In genomic region chr5:181195249-181195761, GRCh38 we compare ENCODE assay signal across 1 cellular context.
TF ChIP-seq lines count a peak whose summit lies in the region.

No MANE protein-coding gene starts in this region.

TF ChIP-seq in H1, 55 proteins besides CTCF, POLR2A, EP300 and RAD21:
- TF ChIP-seq KDM5A (IDR thresholded peaks at IDR 0.05; ENCODE audit: low read length) (no peak), BCL11A (IDR thresholded peaks at IDR 0.05; ENCODE audit: low read depth in 2 of 2, low read length in 2 of 2) (no peak), FOSL1 (IDR thresholded peaks at IDR 0.05; ENCODE audit: insufficient read depth, low read depth, low read length) (no peak), CBX5 (IDR thresholded peaks at IDR 0.05; ENCODE audit: low read depth, low read length) (no peak)
